In the genomic region with DNA sequence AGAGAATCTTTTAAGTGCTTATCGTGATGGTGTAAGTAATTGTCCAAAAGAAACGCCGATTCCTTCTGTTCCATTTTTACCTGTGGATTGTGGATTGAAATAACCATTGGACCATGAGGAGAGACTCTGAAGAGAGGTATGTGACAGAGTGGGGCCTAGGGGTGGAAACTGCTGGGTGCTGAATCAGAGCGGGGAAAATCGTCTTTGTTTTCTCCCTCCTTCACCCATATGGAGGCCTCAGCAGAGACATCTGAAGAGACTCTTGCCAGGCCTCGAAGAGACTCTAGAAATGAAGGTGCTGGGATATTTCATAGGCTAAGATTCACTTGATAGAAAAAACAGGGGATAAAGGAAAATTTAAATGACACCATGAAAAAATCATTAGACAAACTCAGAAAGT, we compare ENCODE assay signal across 19 cellular contexts.
"Had no signal": no experiment of that assay in that cellular context is flagged by ENCODE, and none has a peak within 500 bp of the region (broad histone marks: within the 10 kb centered on the region; RNA-seq: fewer than 3 reads in every experiment).

No MANE protein-coding gene starts in this region.

- FAIRE-seq: endothelial cell of umbilical vein, pancreas had no signal

- H3K4me1 ChIP-seq: esophagus squamous epithelium, pancreas had no signal

- H3K27ac ChIP-seq: cardiac muscle cell, esophagus squamous epithelium, neutrophil, pancreas had no signal

- H3K4me3 ChIP-seq: cardiac muscle cell, smooth muscle cell had no signal

- H3K4me2 ChIP-seq: smooth muscle cell had no signal

- ATAC-seq: activated CD4-positive, CD25-positive, alpha-beta regulatory T cell treated with anti-CD3 and anti-CD28 coated beads, Interleukin-2, amount 50 U/mL, for 24 hours; activated CD8-positive, alpha-beta T cell treated with anti-CD3 and anti-CD28 coated beads, Interleukin-2, amount 10 ng/mL, durations not matched to agents 7 days and 5 days; naive thymus-derived CD4-positive, alpha-beta T cell; sciatic nerve; stimulated activated effector memory CD8-positive, alpha-beta T cell treated with anti-CD3 and anti-CD28 coated beads, Interleukin-12 subunit alpha, Interleukin-12 subunit beta, amount 100 ng/mL, for 72 hours had no signal

- H3K27me3 ChIP-seq: cardiac muscle cell, esophagus squamous epithelium, neutrophil, pancreas had no signal

- H3K36me3 ChIP-seq: cardiac muscle cell, esophagus squamous epithelium, neutrophil, pancreas had no signal

- H3K9me3 ChIP-seq: esophagus squamous epithelium, neutrophil, pancreas had no signal

- DNase-seq: activated CD4-positive, alpha-beta T cell treated with anti-CD3 and anti-CD28 coated beads, Interleukin-2, amount 10 ng/mL, durations not matched to agents 7 days and 5 days; activated CD8-positive, alpha-beta T cell treated with anti-CD3 and anti-CD28 coated beads, Interleukin-2, amount 10 ng/mL, durations not matched to agents 7 days and 5 days; activated naive CD4-positive, alpha-beta T cell treated with Interleukin-2 at 50 U/mL for 16 hours; activated naive CD8-positive, alpha-beta T cell treated with anti-CD3 and anti-CD28 coated beads, Interleukin-2, amount 10 ng/mL, durations not matched to agents 7 days and 5 days; activated T-cell treated with anti-CD3 and anti-CD28 coated beads, Interleukin-2, amount 50 U/mL, for 24 hours; amygdala; effector CD8-positive, alpha-beta T cell; esophagus squamous epithelium; mesenchymal stem cell; naive thymus-derived CD4-positive, alpha-beta T cell; pancreas; stimulated activated CD4-positive, alpha-beta T cell treated with anti-CD3 and anti-CD28 coated beads, Interleukin-4, amount 100 ng/mL, for 1 hour had no signal
